In genomic region chr3:153829596-153830170, GRCh38 we compare ENCODE assay signal across 21 cellular contexts.
DNase-seq lines count a peak whose midpoint lies in the region; ATAC-seq and TF ChIP-seq lines count a peak whose summit lies in the region.
"Had no signal": no experiment of that assay in that cellular context is flagged by ENCODE, and none has a peak within 500 bp of the region (broad histone marks: within the 10 kb centered on the region; RNA-seq: fewer than 3 reads in every experiment).

No MANE protein-coding gene starts in this region.

- H3K4me3 Mint-ChIP-seq in activated CD4-positive, alpha-beta memory T cell treated with anti-CD3 and anti-CD28 coated beads, Interleukin-2, amount 10 ng/mL, durations not matched to agents 7 days and 5 days: no peak overlapping the region
- H3K4me3 Mint-ChIP-seq: activated CD8-positive, alpha-beta memory T cell treated with anti-CD3 and anti-CD28 coated beads, Interleukin-2, amount 10 ng/mL, durations not matched to agents 7 days and 5 days; activated naive CD4-positive, alpha-beta T cell treated with anti-CD3 and anti-CD28 coated beads, Interleukin-2, amount 10 ng/mL, durations not matched to agents 7 days and 5 days; effector memory CD8-positive, alpha-beta T cell; IgD-negative memory B cell; nephron progenitor cell; WTC11 had no signal

- H3K27me3 Mint-ChIP-seq in activated CD4-positive, alpha-beta memory T cell treated with anti-CD3 and anti-CD28 coated beads, Interleukin-2, amount 10 ng/mL, durations not matched to agents 7 days and 5 days: no peaks in the 10 kb centered on the region
- H3K27me3 Mint-ChIP-seq: activated CD8-positive, alpha-beta memory T cell treated with anti-CD3 and anti-CD28 coated beads, Interleukin-2, amount 10 ng/mL, durations not matched to agents 7 days and 5 days; activated naive CD4-positive, alpha-beta T cell treated with anti-CD3 and anti-CD28 coated beads, Interleukin-2, amount 10 ng/mL, durations not matched to agents 7 days and 5 days; IgD-negative memory B cell had no signal

- peaks cover 11% of the 10 kb centered on the region for H3K9me3 Mint-ChIP-seq in activated CD4-positive, alpha-beta memory T cell treated with anti-CD3 and anti-CD28 coated beads, Interleukin-2, amount 10 ng/mL, durations not matched to agents 7 days and 5 days
- H3K9me3 Mint-ChIP-seq: effector memory CD8-positive, alpha-beta T cell; nephron progenitor cell had no signal

- CTCF ChIA-PET in activated CD4-positive, alpha-beta memory T cell treated with anti-CD3 and anti-CD28 coated beads, Interleukin-2, amount 10 ng/mL, durations not matched to agents 7 days and 5 days (lab: Charles Lee): interaction anchor here (0.6 kb wide), 1 partner anchor 1895 kb away, joined by 3 read pairs; no protein-coding TSS in a partner anchor

- peaks cover 7% of the 10 kb centered on the region for H3K36me3 Mint-ChIP-seq in activated CD4-positive, alpha-beta memory T cell treated with anti-CD3 and anti-CD28 coated beads, Interleukin-2, amount 10 ng/mL, durations not matched to agents 7 days and 5 days (ENCODE audit: low read depth)
- H3K36me3 Mint-ChIP-seq: activated CD8-positive, alpha-beta memory T cell treated with anti-CD3 and anti-CD28 coated beads, Interleukin-2, amount 10 ng/mL, durations not matched to agents 7 days and 5 days; activated naive CD4-positive, alpha-beta T cell treated with anti-CD3 and anti-CD28 coated beads, Interleukin-2, amount 10 ng/mL, durations not matched to agents 7 days and 5 days had no signal

- H3K4me1 Mint-ChIP-seq in activated CD4-positive, alpha-beta memory T cell treated with anti-CD3 and anti-CD28 coated beads, Interleukin-2, amount 10 ng/mL, durations not matched to agents 7 days and 5 days: peaks cover 12% of the 10 kb centered on the region
- H3K4me1 Mint-ChIP-seq: activated CD8-positive, alpha-beta memory T cell treated with anti-CD3 and anti-CD28 coated beads, Interleukin-2, amount 10 ng/mL, durations not matched to agents 7 days and 5 days; activated naive CD4-positive, alpha-beta T cell treated with anti-CD3 and anti-CD28 coated beads, Interleukin-2, amount 10 ng/mL, durations not matched to agents 7 days and 5 days; nephron progenitor cell; WTC11 had no signal

- TF ChIP-seq CTCF in fibroblast of the aortic adventitia (IDR thresholded peaks at IDR 0.05; ENCODE audit: insufficient read depth, low read length): no peak

- DNase-seq in AML-193 (lab: John Stamatoyannopoulos, UW) (peak; percentile 76 to 78), M059J (ENCODE audit: low read depth) (peak; percentile 43), fibroblast of the aortic adventitia (ENCODE audit: low read depth) (peak; percentile 39), SHP77 (lab: John Stamatoyannopoulos, UW) (no peak)
- no peak for DNase-seq in activated CD4-positive, alpha-beta memory T cell treated with anti-CD3 and anti-CD28 coated beads, Interleukin-2, amount 10 ng/mL, durations not matched to agents 7 days and 5 days
- DNase-seq: activated CD8-positive, alpha-beta memory T cell treated with anti-CD3 and anti-CD28 coated beads, Interleukin-2, amount 10 ng/mL, durations not matched to agents 7 days and 5 days; activated naive CD4-positive, alpha-beta T cell treated with anti-CD3 and anti-CD28 coated beads, Interleukin-2, amount 10 ng/mL, durations not matched to agents 7 days and 5 days; effector memory CD8-positive, alpha-beta T cell; GDM1; mesendoderm; NCI-H1417; NCI-H2227 treated with DMSO at 0.1 percent for 48 hours; nephron progenitor cell; retina had no signal

- H3K4me3 ChIP-seq in fibroblast of the aortic adventitia (ENCODE audit: low read depth, low read length): no peak overlapping the region
- H3K4me3 ChIP-seq: cardiac muscle cell, HAP-1 had no signal

- ATAC-seq in HG03196 (IDR thresholded peaks at IDR 0.05; ENCODE audit: unreplicated experiment): no peak
- no peak for ATAC-seq in HG02885 (IDR thresholded peaks at IDR 0.05; ENCODE audit: poor library complexity, unreplicated experiment)
- no peak for ATAC-seq in HG02973 (IDR thresholded peaks at IDR 0.05; ENCODE audit: unreplicated experiment)
- ATAC-seq: activated CD8-positive, alpha-beta memory T cell treated with anti-CD3 and anti-CD28 coated beads, Interleukin-2, amount 10 ng/mL, durations not matched to agents 7 days and 5 days; effector memory CD8-positive, alpha-beta T cell; WTC11 had no signal

- H3K27ac Mint-ChIP-seq in activated CD4-positive, alpha-beta memory T cell treated with anti-CD3 and anti-CD28 coated beads, Interleukin-2, amount 10 ng/mL, durations not matched to agents 7 days and 5 days: peak overlapping the region; percentile 45
- H3K27ac Mint-ChIP-seq: activated CD8-positive, alpha-beta memory T cell treated with anti-CD3 and anti-CD28 coated beads, Interleukin-2, amount 10 ng/mL, durations not matched to agents 7 days and 5 days; activated naive CD4-positive, alpha-beta T cell treated with anti-CD3 and anti-CD28 coated beads, Interleukin-2, amount 10 ng/mL, durations not matched to agents 7 days and 5 days; effector memory CD8-positive, alpha-beta T cell; IgD-negative memory B cell; nephron progenitor cell; WTC11 had no signal

- POLR2A ChIA-PET in activated CD4-positive, alpha-beta memory T cell treated with anti-CD3 and anti-CD28 coated beads, Interleukin-2, amount 10 ng/mL, durations not matched to agents 7 days and 5 days (lab: Charles Lee): interaction anchor here (1.0 kb wide), 1 partner anchor 14 kb away, joined by 3 read pairs; no protein-coding TSS in a partner anchor

Comparison
In these comparisons a context has a peak if more than half of its experiments do, and no peak if none do; other contexts are left out.
1. DNase-seq: peak in AML-193 (2 of 2), M059J (single experiment) and fibroblast of the aortic adventitia (single experiment); none in activated CD4-positive, alpha-beta memory T cell treated with anti-CD3 and anti-CD28 coated beads, Interleukin-2, amount 10 ng/mL, durations not matched to agents 7 days and 5 days (single experiment) and SHP77 (0 of 2).